12 cellular contexts compared by ENCODE assay signal in the genomic region with DNA sequence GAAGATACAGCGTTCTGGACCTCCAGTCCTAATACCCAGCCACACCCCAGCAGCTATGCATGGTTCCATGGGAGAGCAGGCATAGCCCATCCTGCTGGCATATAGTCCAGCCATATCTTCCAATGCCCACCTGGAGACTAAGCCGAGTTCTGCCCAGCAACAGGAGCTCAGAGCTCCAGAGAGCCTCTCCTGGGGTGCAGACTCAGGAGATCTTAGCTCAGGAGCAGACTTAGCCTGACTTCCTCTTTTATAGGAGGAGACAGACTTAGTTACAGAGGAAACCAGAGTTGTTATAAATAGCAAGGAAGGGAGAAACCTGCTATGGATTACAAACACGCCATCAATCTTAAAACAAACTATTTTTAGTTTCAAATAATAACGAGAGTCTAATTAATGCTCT. TPM values are rescaled to one million over a fixed set of nuclear protein-coding genes. Genes with fewer than 3 reads are reported as not detected.
DNase-seq lines count a peak whose midpoint lies in the region; ATAC-seq, FAIRE-seq and TF ChIP-seq lines count a peak whose summit lies in the region.
"Had no signal": no experiment of that assay in that cellular context is flagged by ENCODE, and none has a peak within 500 bp of the region (broad histone marks: within the 10 kb centered on the region; RNA-seq: fewer than 3 reads in every experiment).

No MANE protein-coding gene starts in this region.

- WGBS in endodermal cell (ENCODE audit: insufficient coverage in 1 of 2, insufficient read length in 1 of 2), 2 experiments = 95% methylated on average over 4 of the region's 4 CpGs; no CpG with 5 or more reads in 1 of the 2 experiments

- CTCF ChIA-PET in CD4-positive, alpha-beta memory T cell (lab: Charles Lee; ENCODE audit: partially characterized antibody) = interaction anchor here (1.0 to 9.5 kb wide), 12 partner anchors 9 to 405 kb away, joined by 3 to 90 read pairs (median 8); no protein-coding TSS in a partner anchor

- no peak for ATAC-seq in GM21737 (IDR thresholded peaks at IDR 0.05; ENCODE audit: unreplicated experiment)

- no peak overlapping the region for H3K27ac ChIP-seq in CD4-positive, alpha-beta memory T cell (ENCODE audit: low read depth, low read length)
- H3K27ac ChIP-seq in endodermal cell (ENCODE audit: low read depth, low read length) = no peak overlapping the region

- no peaks in the 10 kb centered on the region for H3K36me3 ChIP-seq in CD4-positive, alpha-beta memory T cell (ENCODE audit: insufficient read depth, low read length)
- no peaks in the 10 kb centered on the region for H3K36me3 ChIP-seq in endodermal cell (ENCODE audit: control insufficient read depth, insufficient read depth, low read length)

- peak overlapping the region in 1 of 8 donors; percentile 37 for H3K4me3 Mint-ChIP-seq in CD4-positive, alpha-beta memory T cell
- no peak overlapping the region for H3K4me3 Mint-ChIP-seq in mesothelial cell of epicardium
- H3K4me3 Mint-ChIP-seq in endodermal cell = no peak overlapping the region

- H3K27me3 ChIP-seq in CD4-positive, alpha-beta memory T cell (ENCODE audit: insufficient read depth, low read length) = no peaks in the 10 kb centered on the region
- H3K27me3 ChIP-seq in endodermal cell (ENCODE audit: control insufficient read depth, insufficient read depth, low read length, poor library complexity, severe bottlenecking) = peaks cover 14% of the 10 kb centered on the region

- POLR2A ChIA-PET in CD4-positive, alpha-beta memory T cell (lab: Charles Lee; ENCODE audit: partially characterized antibody) = interaction anchor here (0.9 to 1.7 kb wide), 5 partner anchors 8 to 34 kb away, joined by 3 to 8 read pairs (median 3); no protein-coding TSS in a partner anchor

- H3K9ac ChIP-seq in endodermal cell (ENCODE audit: extremely low read depth, low read length, poor library complexity, severe bottlenecking) = no peak overlapping the region

- peaks cover 0 to 8% of the 10 kb centered on the region in 2 donors for H3K36me3 Mint-ChIP-seq in CD4-positive, alpha-beta memory T cell
- H3K36me3 Mint-ChIP-seq in mesothelial cell of epicardium = no peaks in the 10 kb centered on the region
- H3K36me3 Mint-ChIP-seq in endodermal cell (ENCODE audit: low read depth) = no peaks in the 10 kb centered on the region

- in situ Hi-C loops in KBM-7 (cut with MboI; ENCODE audit: low pct_unique_long_range_greater_than_20kb, low sequenced_read_pairs) = no loop called here

- no peak overlapping the region for H3K4me3 ChIP-seq in CD4-positive, alpha-beta memory T cell (ENCODE audit: low read length in 2 of 2)
- H3K4me3 ChIP-seq in endodermal cell (ENCODE audit: low read length) = no peak overlapping the region

- peak overlapping the region in 5 of 7 donors; percentile 10 to 86 (median 37) for H3K27ac Mint-ChIP-seq in CD4-positive, alpha-beta memory T cell
- peak overlapping the region; percentile 60 for H3K27ac Mint-ChIP-seq in mesothelial cell of epicardium
- H3K27ac Mint-ChIP-seq in endodermal cell = no peak overlapping the region

- no peak for TF ChIP-seq CTCF in mesothelial cell of epicardium (IDR thresholded peaks at IDR 0.05; ENCODE audit: unreplicated experiment)
- TF ChIP-seq CTCF in endodermal cell (conservative IDR thresholded peaks at IDR 0.05) = no peak

- FAIRE-seq in GM19239 (lab: Jason Lieb, UNC) = no peak
- FAIRE-seq: keratinocyte, TTC549 had no signal

- DNase-seq in CD4-positive, alpha-beta memory T cell = no peak
- peak; percentile 77 for DNase-seq in KBM-7
- DNase-seq in UCSD-AML1 (lab: John Stamatoyannopoulos, UW; ENCODE audit: unreplicated experiment) = peak; percentile 34
- DNase-seq in mesothelial cell of epicardium (ENCODE audit: low spot score in 2 of 2, unreplicated experiment in 2 of 2) = no peak
- no peak for DNase-seq in NCI-H2081 treated with DMSO at 0.1 percent for 48 hours (lab: John Stamatoyannopoulos, UW)
- DNase-seq in endodermal cell = no peak
- no peak for DNase-seq in GM19239 (ENCODE audit: insufficient read length, low spot score)
- DNase-seq: activated effector memory CD4-positive, alpha-beta T cell treated with anti-CD3 and anti-CD28 coated beads, Interleukin-2, amount 50 U/mL, for 16 hours; NCI-H187 treated with DMSO at 0.1 percent for 48 hours had no signal

- no peaks in the 10 kb centered on the region for H3K27me3 Mint-ChIP-seq in CD4-positive, alpha-beta memory T cell
- H3K27me3 Mint-ChIP-seq in mesothelial cell of epicardium (ENCODE audit: low read depth) = peaks cover 28% of the 10 kb centered on the region
- H3K27me3 Mint-ChIP-seq in endodermal cell (ENCODE audit: insufficient read depth) = peaks cover 25% of the 10 kb centered on the region

- intact Hi-C loops in CD4-positive, alpha-beta memory T cell (cut with micrococcal nuclease) = no loop called here

- peaks cover 38% of the 10 kb centered on the region for H3K4me1 ChIP-seq in CD4-positive, alpha-beta memory T cell (ENCODE audit: insufficient read depth, low read length)
- no peaks in the 10 kb centered on the region for H3K4me1 ChIP-seq in endodermal cell (ENCODE audit: control insufficient read depth, insufficient read depth, low read length)

- H3K4me1 Mint-ChIP-seq in CD4-positive, alpha-beta memory T cell = peaks cover 31 to 45% (median 36%) of the 10 kb centered on the region in 4 donors
- H3K4me1 Mint-ChIP-seq in mesothelial cell of epicardium (peaks cover 30% of the 10 kb centered on the region), endodermal cell (peaks cover 20% of the 10 kb centered on the region)

- H3K9me3 ChIP-seq in CD4-positive, alpha-beta memory T cell (ENCODE audit: control insufficient read depth in 1 of 2, low read length in 2 of 2) = no peaks in the 10 kb centered on the region
- H3K9me3 ChIP-seq in endodermal cell (ENCODE audit: control insufficient read depth, low read length) = no peaks in the 10 kb centered on the region

- H3K9me3 Mint-ChIP-seq in CD4-positive, alpha-beta memory T cell = no peaks in the 10 kb centered on the region
- H3K9me3 Mint-ChIP-seq in mesothelial cell of epicardium = no peaks in the 10 kb centered on the region
- no peaks in the 10 kb centered on the region for H3K9me3 Mint-ChIP-seq in endodermal cell

RNA-seq across cellular contexts. Expression of a gene that starts 3.2 kb away (rescaled TPM):
- total RNA-seq in CD4-positive, alpha-beta memory T cell = 10 to 100 TPM; 90.3 to 94.7 TPM
- 10 to 100 TPM in 1 of 2 donors, under 1 TPM in 1; 0.55 to 10.4 TPM for polyA plus RNA-seq in CD4-positive, alpha-beta memory T cell
- total RNA-seq in mesothelial cell of epicardium (6.5 to 7.0 TPM (median 6.9 TPM) in 3 replicates), endodermal cell (10 to 100 TPM in 1 of 2 donors, 1 to 10 TPM in 1; 8.8 to 14.7 TPM)
- polyA plus RNA-seq in endodermal cell (2013, experiment 1 of 2) = 28.2 TPM
- 28.2 TPM for polyA plus RNA-seq in endodermal cell (2013, experiment 2 of 2)

Comparison
In these comparisons a context has a peak if more than half of its experiments do, and no peak if none do; other contexts are left out.
1. DNase-seq: peak in KBM-7 (single experiment) and UCSD-AML1 (single experiment); none in CD4-positive, alpha-beta memory T cell (0 of 5), mesothelial cell of epicardium (0 of 2), NCI-H2081 treated with DMSO at 0.1 percent for 48 hours (single experiment), endodermal cell (single experiment) and GM19239 (single experiment).
2. RNA of a gene that starts 3.2 kb away (total RNA-seq): 90.3 to 94.7 TPM in CD4-positive, alpha-beta memory T cell; 8.8 to 14.7 TPM in endodermal cell and 6.5 to 7.0 TPM in mesothelial cell of epicardium; every median in the first group is over 4 times any median in the second.